In the genomic region with DNA sequence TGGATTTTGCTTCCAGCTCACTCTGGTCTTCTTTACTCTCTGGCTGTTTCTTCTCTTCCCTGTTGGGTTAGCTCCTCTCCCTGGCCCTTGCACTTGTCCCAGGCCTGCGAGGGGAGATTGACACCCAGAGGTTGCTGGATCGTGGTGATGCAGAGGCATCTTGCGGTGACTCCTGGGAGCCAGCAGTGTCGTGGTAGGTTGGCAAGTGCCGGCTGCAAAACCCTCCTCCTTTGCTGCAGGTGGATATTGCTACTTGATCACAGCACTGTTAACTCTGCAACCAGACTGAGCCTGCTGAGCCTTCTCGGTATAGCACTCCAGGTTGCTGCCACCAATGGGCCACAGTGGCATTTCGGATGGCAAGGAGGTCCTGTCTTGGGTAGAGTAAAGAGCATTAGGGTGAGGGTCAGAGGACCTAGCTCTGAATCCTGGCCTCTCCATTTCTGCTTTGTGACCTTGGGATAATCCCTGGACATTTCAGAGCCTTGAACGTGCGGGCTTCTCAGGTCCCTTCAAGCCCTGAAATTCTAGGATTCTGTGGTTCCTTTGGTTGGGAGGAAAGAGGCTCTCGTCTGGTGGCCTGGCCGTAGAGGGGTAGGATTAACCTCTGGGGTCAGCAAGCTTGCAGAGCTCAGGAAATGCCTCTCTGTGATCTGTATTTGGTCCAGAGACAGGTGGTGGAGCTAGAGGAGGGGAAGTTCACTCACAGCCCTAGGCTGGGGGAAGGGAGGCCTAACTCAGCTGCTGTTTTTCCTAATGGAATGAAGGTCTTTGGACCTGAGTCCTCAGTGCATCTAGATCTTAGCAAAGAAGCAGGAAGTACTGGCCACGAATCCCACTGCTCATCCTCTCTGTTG, we compare ENCODE assay signal across 21 cellular contexts.
DNase-seq lines count a peak whose midpoint lies in the region; ATAC-seq, FAIRE-seq and TF ChIP-seq lines count a peak whose summit lies in the region.
"Had no signal": no experiment of that assay in that cellular context is flagged by ENCODE, and none has a peak within 500 bp of the region (broad histone marks: within the 10 kb centered on the region; RNA-seq: fewer than 3 reads in every experiment).

No MANE protein-coding gene starts in this region.

- 40% methylated on average over 11 of the region's 12 CpGs for WGBS in HepG2 (ENCODE audit: low lambda C conversion rate)
- 68 to 78% (median 73%) methylated on average over 12 of the region's 12 CpGs for WGBS in small intestine, 3 donors

- ATAC-seq in HepG2 (peak; percentile 96), lower lobe of right lung (no peak), esophagus mucosa (no peak)
- ATAC-seq: A549; gastrocnemius medialis; stimulated activated naive CD8-positive, alpha-beta T cell treated with anti-CD3 and anti-CD28 coated beads, Interleukin-15, Interleukin-2, amounts not matched to agents 100 U/mL and 50 U/mL, for 24 hours; T-cell had no signal

- BruUV-seq in HepG2 (replicated peaks; lab: Mats Ljungman, UMichigan), result no TSS peak

- H3K9ac ChIP-seq in HepG2 (ENCODE audit: insufficient read depth, low read depth, low read length), result no peak overlapping the region

- H3K79me2 ChIP-seq in HepG2 (ENCODE audit: insufficient read depth, low read length), result peaks cover 2% of the 10 kb centered on the region

- H3K36me3 ChIP-seq in cardiac muscle cell, result no peaks in the 10 kb centered on the region
- peaks cover 6% of the 10 kb centered on the region for H3K36me3 ChIP-seq in right atrium auricular region
- no peaks in the 10 kb centered on the region; a peak in 2 of 5 replicates for H3K36me3 ChIP-seq in HepG2 (replicated peaks in 1 of 2; ENCODE audit: control insufficient read depth in 1 of 2, insufficient read depth in 2 of 2, low read length in 2 of 2)
- no peaks in the 10 kb centered on the region for H3K36me3 ChIP-seq in small intestine (ENCODE audit: control insufficient read depth in 2 of 2, insufficient read depth in 2 of 2, low read length in 2 of 2)
- H3K36me3 ChIP-seq in lower lobe of right lung, result no peaks in the 10 kb centered on the region
- H3K36me3 ChIP-seq: colonic mucosa, gastrocnemius medialis, prostate gland had no signal

- H3K9me3 ChIP-seq in cardiac muscle cell (ENCODE audit: low read depth), result no peaks in the 10 kb centered on the region
- no peaks in the 10 kb centered on the region for H3K9me3 ChIP-seq in right atrium auricular region
- H3K9me3 ChIP-seq in HepG2 (ENCODE audit: low read length), result no peaks in the 10 kb centered on the region
- H3K9me3 ChIP-seq in small intestine (ENCODE audit: control insufficient read depth, low read depth), result no peaks in the 10 kb centered on the region
- H3K9me3 ChIP-seq in lower lobe of right lung, result no peaks in the 10 kb centered on the region
- H3K9me3 ChIP-seq: A549, colonic mucosa, gastrocnemius medialis, prostate gland had no signal

- peaks cover 3% of the 10 kb centered on the region for H3K9me3 Mint-ChIP-seq in chondrocyte (ENCODE audit: low read depth)
- H3K9me3 Mint-ChIP-seq: T-cell had no signal

- no peak for TF ChIP-seq RAD21 in HepG2 (CRISPR knock-in tag; IDR thresholded peaks at IDR 0.05)

- H3K27me3 ChIP-seq in cardiac muscle cell (no peaks in the 10 kb centered on the region), right atrium auricular region (no peaks in the 10 kb centered on the region), HepG2 (ENCODE audit: control insufficient read depth in 1 of 2, insufficient read depth in 2 of 2, low read length in 2 of 2) (no peaks in the 10 kb centered on the region), small intestine (ENCODE audit: control insufficient read depth in 2 of 2, insufficient read depth in 2 of 2, low read length in 2 of 2) (no peaks in the 10 kb centered on the region), lower lobe of right lung (ENCODE audit: low read depth) (no peaks in the 10 kb centered on the region)
- H3K27me3 ChIP-seq: colonic mucosa, gastrocnemius medialis had no signal

- H3K4me1 Mint-ChIP-seq in chondrocyte (ENCODE audit: low read depth), result peaks cover 32% of the 10 kb centered on the region

- H3K4me1 ChIP-seq in cardiac muscle cell (ENCODE audit: low read depth) (peaks cover 7% of the 10 kb centered on the region), right atrium auricular region (peaks cover 0 to 20% of the 10 kb centered on the region in 2 donors), HepG2 (ENCODE audit: insufficient read depth, low read length) (peaks cover 49% of the 10 kb centered on the region), small intestine (ENCODE audit: control insufficient read depth in 2 of 2, insufficient read depth in 1 of 2, low read depth in 1 of 2, low read length in 1 of 2) (no peaks in the 10 kb centered on the region), lower lobe of right lung (peaks cover 6% of the 10 kb centered on the region)
- H3K4me1 ChIP-seq: colonic mucosa, gastrocnemius medialis, prostate gland had no signal

- CTCF ChIA-PET in HepG2 (lab: Yijun Ruan, JAX; ENCODE audit: low intra/inter-chr PET ratio, low total read pairs), result interaction anchor here (0.6 kb wide), 1 partner anchor 29 kb away, joined by 3 read pairs; no protein-coding TSS in a partner anchor

- TF ChIP-seq EP300 in HepG2 (IDR thresholded peaks at IDR 0.05; ENCODE audit: low read depth in 2 of 2, low read length in 2 of 2) (peak; percentile 42 to 78; a peak in 3 of 4 replicates), HepG2 (CRISPR knock-in tag; IDR thresholded peaks at IDR 0.05; ENCODE audit: borderline replicate concordance) (0 out of 2 replicates have a peak, but pooled peaks have one; percentile 42)

- TF ChIP-seq POLR2A in HepG2 (IDR thresholded peaks at IDR 0.05; ENCODE audit: insufficient read depth in 1 of 2, low read depth in 2 of 2, low read length in 2 of 2), result no peak

- no peaks in the 10 kb centered on the region for H3K27me3 Mint-ChIP-seq in chondrocyte (ENCODE audit: low read depth)

- H4K20me1 ChIP-seq in HepG2 (ENCODE audit: insufficient read depth, low read length), result no peaks in the 10 kb centered on the region

- in situ Hi-C loops in HepG2 (cut with HindIII; ENCODE audit: extremely low pct_ligation_motif_present, low pct_unique_long_range_greater_than_20kb), result no loop called here

- H3K4me3 ChIP-seq in cardiac muscle cell, result no peak overlapping the region
- H3K4me3 ChIP-seq in right atrium auricular region, result no peak overlapping the region
- H3K4me3 ChIP-seq in HepG2 (replicated peaks in 1 of 3; ENCODE audit: insufficient read depth in 1 of 3, low read depth in 2 of 3, low read length in 3 of 3), result peak overlapping the region in 1 of 3 experiments; percentile 14; a peak in 1 of 6 replicates
- H3K4me3 ChIP-seq in small intestine (ENCODE audit: low read depth in 1 of 2, low read length in 2 of 2), result no peak overlapping the region
- H3K4me3 ChIP-seq in lower lobe of right lung, result no peak overlapping the region
- H3K4me3 ChIP-seq: A549, colonic mucosa, gastrocnemius medialis, prostate gland had no signal

- intact Hi-C loops in HepG2 (cut with micrococcal nuclease; ENCODE audit: unreplicated experiment), result no loop called here
- intact Hi-C loops in lower lobe of right lung (cut with DNase I), result no loop called here

- H3K36me3 Mint-ChIP-seq in chondrocyte (ENCODE audit: low read depth), result peaks cover 11% of the 10 kb centered on the region
- H3K36me3 Mint-ChIP-seq: T-cell had no signal

- POLR2A ChIA-PET in HepG2 (lab: Yijun Ruan, JAX), result interaction anchor here (0.9 to 1.0 kb wide), 3 partner anchors 9 to 67 kb away, joined by 3 to 4 read pairs (median 3); no protein-coding TSS in a partner anchor

- H2AFZ ChIP-seq in HepG2 (ENCODE audit: low read length), result no peak overlapping the region

- H3K27ac Mint-ChIP-seq in chondrocyte (ENCODE audit: unreplicated experiment), result peak overlapping the region; percentile 73
- H3K27ac Mint-ChIP-seq: T-cell, type B pancreatic cell had no signal

- TF ChIP-seq CTCF in cardiac muscle cell (IDR thresholded peaks at IDR 0.05; ENCODE audit: low read depth, low read length) (no peak), right atrium auricular region (IDR thresholded peaks at IDR 0.05) (no peak), chondrocyte (IDR thresholded peaks at IDR 0.05) (no peak), HepG2 (CRISPR knock-in tag; IDR thresholded peaks at IDR 0.05) (peak; percentile 75), lower lobe of right lung (IDR thresholded peaks at IDR 0.05) (no peak)

- FAIRE-seq in HepG2 (lab: Jason Lieb, UNC) (peak; percentile 99), small intestine (lab: Jason Lieb, UNC) (no peak)
- FAIRE-seq: A549 had no signal

- H3K27ac ChIP-seq in cardiac muscle cell (peak overlapping the region; percentile 8), right atrium auricular region (no peak overlapping the region), HepG2 (ENCODE audit: extremely low read length, insufficient read depth, low read length) (peak overlapping the region; percentile 73), small intestine (ENCODE audit: low read depth in 1 of 2, low read length in 1 of 2) (no peak overlapping the region), lower lobe of right lung (no peak overlapping the region)
- H3K27ac ChIP-seq: A549, C4-2B, colonic mucosa, gastrocnemius medialis, prostate gland had no signal

- peak in 1 of 2 donors; percentile 52 for DNase-seq in cardiac muscle cell (ENCODE audit: low read depth in 1 of 2, low spot score in 1 of 2)
- DNase-seq in right atrium auricular region (ENCODE audit: low spot score), result no peak
- DNase-seq in chondrocyte (ENCODE audit: low spot score), result no peak
- peak; percentile 94 for DNase-seq in HepG2 (ENCODE audit: low spot score)
- peak; percentile 58 for DNase-seq in small intestine
- no peak for DNase-seq in lower lobe of right lung
- no peak for DNase-seq in stimulated activated CD4-positive, alpha-beta T cell treated with anti-CD3 and anti-CD28 coated beads, Interleukin-4, amount 100 ng/mL, for 4 hours
- DNase-seq: activated naive CD4-positive, alpha-beta T cell; colonic mucosa; gastrocnemius medialis; naive B cell; NCI-H1436 treated with DMSO at 0.1 percent for 48 hours; NCI-H345; Right ventricle myocardium superior; stimulated activated naive CD8-positive, alpha-beta T cell treated with anti-CD3 and anti-CD28 coated beads, Interleukin-15, Interleukin-2, amounts not matched to agents 100 U/mL and 50 U/mL, for 24 hours; T-cell had no signal

- peak overlapping the region; percentile 58 for H3K4me2 ChIP-seq in HepG2 (ENCODE audit: low read depth, low read length)
- H3K4me2 ChIP-seq: A549 had no signal

- H3K4me3 Mint-ChIP-seq in chondrocyte (ENCODE audit: unreplicated experiment), result no peak overlapping the region
- H3K4me3 Mint-ChIP-seq: naive B cell, T-cell, type B pancreatic cell had no signal

TF ChIP-seq in HepG2, 621 proteins besides CTCF, POLR2A, EP300 and RAD21 (continues in another document):
- TF ChIP-seq ZFP36L1 (CRISPR knock-in tag; IDR thresholded peaks at IDR 0.05), result no peak
- TF ChIP-seq NFIB (CRISPR knock-in tag; IDR thresholded peaks at IDR 0.05; ENCODE audit: borderline replicate concordance), result no peak
- TF ChIP-seq ZNF879 (CRISPR knock-in tag; IDR thresholded peaks at IDR 0.05), result no peak
- TF ChIP-seq, protein P1, sequence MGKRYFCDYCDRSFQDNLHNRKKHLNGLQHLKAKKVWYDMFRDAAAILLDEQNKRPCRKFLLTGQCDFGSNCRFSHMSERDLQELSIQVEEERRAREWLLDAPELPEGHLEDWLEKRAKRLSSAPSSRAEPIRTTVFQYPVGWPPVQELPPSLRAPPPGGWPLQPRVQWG (CRISPR knock-in tag; IDR thresholded peaks at IDR 0.05; ENCODE audit: borderline replicate concordance, low read depth), result no peak
- TF ChIP-seq ZNF570 (CRISPR knock-in tag; IDR thresholded peaks at IDR 0.05; ENCODE audit: borderline replicate concordance), result no peak

Comparison
In these comparisons a context has a peak if more than half of its experiments do, and no peak if none do; other contexts are left out.
1. H3K27ac ChIP-seq: peak in cardiac muscle cell (single experiment) and HepG2 (single experiment); none in right atrium auricular region (0 of 2), small intestine (0 of 2) and lower lobe of right lung (single experiment).
2. DNase-seq: peak in HepG2 (single experiment) and small intestine (single experiment); none in right atrium auricular region (single experiment), chondrocyte (single experiment), lower lobe of right lung (single experiment) and stimulated activated CD4-positive, alpha-beta T cell treated with anti-CD3 and anti-CD28 coated beads, Interleukin-4, amount 100 ng/mL, for 4 hours (0 of 2).